8 cellular contexts compared by ENCODE assay signal in genomic region chr7:100053201-100053600, GRCh38. TPM values are rescaled to one million over a fixed set of nuclear protein-coding genes. Genes with fewer than 3 reads are reported as not detected.
DNase-seq lines count a peak whose midpoint lies in the region; ATAC-seq and TF ChIP-seq lines count a peak whose summit lies in the region.

No MANE protein-coding gene starts in this region.

- no peak overlapping the region for H3K4me3 ChIP-seq in epithelial cell of proximal tubule (ENCODE audit: low read depth, low read length)

- ATAC-seq in SK-N-SH treated with all-trans-retinoic acid at 6 μM for 48 hours: peak; percentile 29
- ATAC-seq in GM18870 (IDR thresholded peaks at IDR 0.05; ENCODE audit: unreplicated experiment): no peak

- peak; percentile 48 for TF ChIP-seq CTCF in epithelial cell of proximal tubule (conservative IDR thresholded peaks at IDR 0.05; ENCODE audit: low read depth, low read length)

- DNase-seq in 8988T (peak; percentile 61), EH (ENCODE audit: low read depth) (peak; percentile 61), NCI-H1417 treated with DMSO at 0.1 percent for 48 hours (lab: John Stamatoyannopoulos, UW) (peak; percentile 68), epithelial cell of proximal tubule (ENCODE audit: low read depth) (peak; percentile 54), occipital lobe (lab: John Stamatoyannopoulos, UW) (peak; percentile 36)
- no peak for DNase-seq in stimulated activated CD8-positive, alpha-beta memory T cell treated with anti-CD3 and anti-CD28 coated beads, Interleukin-4, amount 100 ng/mL, for 48 hours

TF ChIP-seq in SK-N-SH treated with all-trans-retinoic acid at 6 μM for 48 hours, 23 proteins besides CTCF, POLR2A, EP300 and RAD21:
- TF ChIP-seq TOX (CRISPR knock-in tag; IDR thresholded peaks at IDR 0.05; ENCODE audit: borderline replicate concordance) (no peak), CSRNP3 (CRISPR knock-in tag; IDR thresholded peaks at IDR 0.05) (no peak), OSR1 (CRISPR knock-in tag; IDR thresholded peaks at IDR 0.05) (no peak), SNAI2 (CRISPR knock-in tag; IDR thresholded peaks at IDR 0.05) (no peak), ZFP30 (CRISPR knock-in tag; IDR thresholded peaks at IDR 0.05) (no peak), BACH2 (CRISPR knock-in tag; IDR thresholded peaks at IDR 0.05; ENCODE audit: borderline replicate concordance) (no peak)

RNA-seq across cellular contexts. Expression of gene ZSCAN21, which starts 3.6 kb away (rescaled TPM):
- total RNA-seq in epithelial cell of proximal tubule (2.4 and 10.7 TPM in 2 replicates), occipital lobe (14.7 TPM)

RNA-seq across cellular contexts. Expression of gene ZNF3, which starts 28.3 kb away (rescaled TPM):
- total RNA-seq in epithelial cell of proximal tubule (16.6 and 20.3 TPM in 2 replicates), occipital lobe (45.2 TPM)

RNA-seq across cellular contexts. Expression of gene COPS6, which starts 35.6 kb away (rescaled TPM):
- total RNA-seq in epithelial cell of proximal tubule: 39.9 and 73.2 TPM in 2 replicates
- total RNA-seq in occipital lobe: 25.9 TPM

RNA-seq across cellular contexts. Expression of gene ZKSCAN1, which starts 37.8 kb away (rescaled TPM):
- total RNA-seq in epithelial cell of proximal tubule: 7.6 and 10.6 TPM in 2 replicates
- total RNA-seq in occipital lobe: 83.3 TPM

RNA-seq across cellular contexts. Expression of gene MCM7, which starts 48.0 kb away (rescaled TPM):
- total RNA-seq in epithelial cell of proximal tubule (188 and 355 TPM in 2 replicates), occipital lobe (44.8 TPM)
